8 cellular contexts compared by ENCODE assay signal in the genomic region with DNA sequence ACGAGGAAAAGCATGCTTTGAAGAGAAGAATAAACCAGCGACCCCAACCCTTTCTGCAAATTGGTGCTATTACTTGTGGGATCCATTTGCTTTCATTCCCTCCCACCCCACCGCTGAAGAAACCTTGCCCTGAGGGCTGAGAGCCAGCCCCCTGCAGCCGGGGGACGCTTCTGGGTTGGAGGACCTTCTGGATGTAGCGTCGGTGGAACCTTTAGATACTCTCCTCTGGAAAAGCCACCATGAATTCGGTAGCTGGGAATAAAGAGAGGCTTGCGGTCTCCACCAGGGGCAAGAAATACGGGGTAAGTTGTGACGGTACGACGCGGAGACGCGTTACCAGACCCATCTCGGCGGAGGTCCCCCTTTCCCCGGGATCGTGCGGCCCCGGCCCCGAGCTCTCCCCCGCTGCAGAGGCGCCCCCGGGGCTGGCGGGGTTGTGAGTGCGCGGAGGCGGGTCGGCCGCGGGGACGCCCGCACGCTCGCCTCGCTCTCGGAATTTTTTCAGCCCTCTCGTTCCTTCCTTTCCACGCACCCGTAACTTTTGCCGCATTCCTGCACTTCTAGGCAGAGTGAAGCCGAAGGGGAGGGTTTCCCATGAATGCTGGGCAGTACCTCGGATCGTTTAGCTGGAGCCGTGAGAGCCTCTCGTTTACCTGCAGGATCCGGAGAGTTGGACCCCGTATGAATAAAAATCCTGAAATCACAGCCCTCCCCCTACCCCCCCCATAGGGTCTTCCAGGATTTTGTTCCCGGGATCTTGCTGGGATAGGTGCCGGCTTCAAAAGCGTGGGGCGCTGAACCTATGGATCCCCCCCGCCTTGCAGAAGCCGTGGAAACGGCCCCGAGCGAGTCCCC. TPM values are rescaled to one million over a fixed set of nuclear protein-coding genes. Genes with fewer than 3 reads are reported as not detected.
A peak's percentile ranks its signal among the peaks of the same experiment; 100 is the strongest.
DNase-seq lines count a peak whose midpoint lies in the region; ATAC-seq and TF ChIP-seq lines count a peak whose summit lies in the region.

No MANE protein-coding gene starts in this region.

- H3K9me3 Mint-ChIP-seq in T-helper 2 cell treated with Interferon-gamma antibody and Interleukin-4, amounts not matched to agents 5 μg/mL and 100 μg/mL, for 36 hours: no peaks in the 10 kb centered on the region

- H3K4me3 ChIP-seq in adipocyte (ENCODE audit: low read length): peak overlapping the region; percentile 83
- H3K4me3 ChIP-seq in iPS-18c (ENCODE audit: insufficient read depth, low read depth, low read length): peak overlapping the region; percentile 73
- peak overlapping the region; percentile 40 to 77 (median 60) for H3K4me3 ChIP-seq in spleen

- H3K27me3 ChIP-seq in adipocyte (replicated peaks; ENCODE audit: control insufficient read depth, insufficient read depth, low read length) (peaks cover 9% of the 10 kb centered on the region), spleen (replicated peaks in 1 of 7) (peaks cover 0 to 86% (median 47%) of the 10 kb centered on the region in 7 donors)

- H3K9me3 ChIP-seq in adipocyte (ENCODE audit: control insufficient read depth, low read length) (peaks cover 30% of the 10 kb centered on the region), iPS-18c (ENCODE audit: control insufficient read depth, insufficient read depth, low read length) (no peaks in the 10 kb centered on the region), spleen (peaks cover 0 to 4% (median 0%) of the 10 kb centered on the region in 8 donors)

- no peaks in the 10 kb centered on the region for H3K36me3 Mint-ChIP-seq in T-helper 2 cell treated with Interferon-gamma antibody and Interleukin-4, amounts not matched to agents 5 μg/mL and 100 μg/mL, for 36 hours (ENCODE audit: low read depth)

- H3K27me3 Mint-ChIP-seq in T-helper 2 cell treated with Interferon-gamma antibody and Interleukin-4, amounts not matched to agents 5 μg/mL and 100 μg/mL, for 36 hours (ENCODE audit: low read depth): peaks cover 66% of the 10 kb centered on the region

- no peak for TF ChIP-seq CTCF in spleen (IDR thresholded peaks at IDR 0.05 in 8 of 11, conservative IDR thresholded peaks at IDR 0.05 in 3 of 11)

- DNase-seq in T-helper 2 cell treated with Interferon-gamma antibody and Interleukin-4, amounts not matched to agents 5 μg/mL and 100 μg/mL, for 36 hours (ENCODE audit: low spot score): no peak
- no peak for DNase-seq in T-helper 2 cell
- DNase-seq in NCI-H2171 treated with DMSO at 0.1 percent for 48 hours (lab: John Stamatoyannopoulos, UW): peak; percentile 63
- DNase-seq in adipocyte (ENCODE audit: low read depth): peak; percentile 62
- DNase-seq in spleen: no peak

- 1 to 5% (median 2%) methylated on average over 40 to 59 of the region's 59 CpGs for WGBS in spleen, 5 donors

- peak overlapping the region; percentile 77 for H3K9ac ChIP-seq in adipocyte (ENCODE audit: low read length)

- H3K36me3 ChIP-seq in adipocyte (ENCODE audit: control insufficient read depth, insufficient read depth, low read length, severe bottlenecking) (no peaks in the 10 kb centered on the region), spleen (no peaks in the 10 kb centered on the region)

- no peak for TF ChIP-seq POLR2A in spleen (IDR thresholded peaks at IDR 0.05)

- ATAC-seq in HG02623 (IDR thresholded peaks at IDR 0.05; ENCODE audit: unreplicated experiment) (no peak), GM21737 (IDR thresholded peaks at IDR 0.05; ENCODE audit: unreplicated experiment) (no peak)

- intact Hi-C loops in spleen (cut with DNase I; ENCODE audit: low total_unique reads): no loop called here

- H3K4me1 ChIP-seq in adipocyte (ENCODE audit: control insufficient read depth, insufficient read depth, low read length) (peaks cover 17% of the 10 kb centered on the region), spleen (peaks cover 29 to 48% (median 44%) of the 10 kb centered on the region in 6 donors)

- no peak overlapping the region for H3K27ac ChIP-seq in spleen

- H3K27ac Mint-ChIP-seq in T-helper 2 cell treated with Interferon-gamma antibody and Interleukin-4, amounts not matched to agents 5 μg/mL and 100 μg/mL, for 36 hours: no peak overlapping the region

- H3K4me1 Mint-ChIP-seq in T-helper 2 cell treated with Interferon-gamma antibody and Interleukin-4, amounts not matched to agents 5 μg/mL and 100 μg/mL, for 36 hours (ENCODE audit: low read depth): peaks cover 10% of the 10 kb centered on the region

- H3K4me3 Mint-ChIP-seq in T-helper 2 cell treated with Interferon-gamma antibody and Interleukin-4, amounts not matched to agents 5 μg/mL and 100 μg/mL, for 36 hours: peak overlapping the region; percentile 77

RNA-seq across cellular contexts. Expression of a gene that starts 0.6 kb away (rescaled TPM):
- 1 to 10 TPM in 4 of 7 donors, under 1 TPM in 2, not detected in 1; 0.41 to 4.5 (median 1.1) TPM for total RNA-seq in spleen
- polyA plus RNA-seq in spleen: under 1 TPM; 0.07 to 0.16 (median 0.08) TPM

Comparison
In these comparisons a context has a peak if more than half of its experiments do, and no peak if none do; other contexts are left out.
1. DNase-seq: peak in NCI-H2171 treated with DMSO at 0.1 percent for 48 hours (single experiment) and adipocyte (single experiment); none in T-helper 2 cell treated with Interferon-gamma antibody and Interleukin-4, amounts not matched to agents 5 μg/mL and 100 μg/mL, for 36 hours (single experiment), T-helper 2 cell (0 of 5) and spleen (single experiment).
2. Peak in every context shown above with its lines, with median percentiles within 50 percentile points of each other: H3K4me3 ChIP-seq.